In genomic region chr9:101354765-101355708, GRCh38 we compare ENCODE assay signal across 1 cellular context.
TF ChIP-seq lines count a peak whose summit lies in the region.

No MANE protein-coding gene starts in this region.

TF ChIP-seq in HepG2, 621 proteins besides CTCF, POLR2A, EP300 and RAD21 (continued from another document and continues in another):
- no peak for TF ChIP-seq ZNF281 (CRISPR knock-in tag; IDR thresholded peaks at IDR 0.05; ENCODE audit: borderline replicate concordance)
- TF ChIP-seq FOSL2 (CRISPR knock-in tag; IDR thresholded peaks at IDR 0.05) = no peak; the same call in 1 of the 2 replicates
- no peak for TF ChIP-seq MEIS2 (CRISPR knock-in tag; IDR thresholded peaks at IDR 0.05)
- peak; percentile 80 for TF ChIP-seq DBP (CRISPR knock-in tag; IDR thresholded peaks at IDR 0.05; ENCODE audit: not compliant biosample characterization)
- TF ChIP-seq ZMYM3 (CRISPR knock-in tag; IDR thresholded peaks at IDR 0.05) = no peak; the same call in 1 of the 2 replicates
- TF ChIP-seq HOXA5 (CRISPR knock-in tag; IDR thresholded peaks at IDR 0.05) = no peak
- TF ChIP-seq YY1 (IDR thresholded peaks at IDR 0.05; ENCODE audit: insufficient read depth, insufficient replicate concordance, low read depth, low read length) = no peak
- TF ChIP-seq ZNF335 (CRISPR knock-in tag; IDR thresholded peaks at IDR 0.05) = no peak
- no peak for TF ChIP-seq ZNF790 (CRISPR knock-in tag; IDR thresholded peaks at IDR 0.05; ENCODE audit: borderline replicate concordance)
- peak; percentile 53; the same call in 1 of the 2 replicates for TF ChIP-seq ZNF280D (CRISPR knock-in tag; IDR thresholded peaks at IDR 0.05)
- no peak for TF ChIP-seq ZBTB4 (CRISPR knock-in tag; IDR thresholded peaks at IDR 0.05; ENCODE audit: borderline replicate concordance)
- TF ChIP-seq ZNF639 (CRISPR knock-in tag; conservative IDR thresholded peaks at IDR 0.05) = no peak
- TF ChIP-seq RBM22 (optimal IDR thresholded peaks at IDR 0.05; ENCODE audit: low read length) = no peak
- TF ChIP-seq TP53 (CRISPR knock-in tag; conservative IDR thresholded peaks at IDR 0.05) = no peak
- no peak; the same call in 1 of the 2 replicates for TF ChIP-seq YEATS4 (CRISPR knock-in tag; IDR thresholded peaks at IDR 0.05; ENCODE audit: borderline replicate concordance)
- TF ChIP-seq ZNF12 (CRISPR knock-in tag; IDR thresholded peaks at IDR 0.05) = no peak
- TF ChIP-seq TERF1 (CRISPR knock-in tag; IDR thresholded peaks at IDR 0.05) = no peak
- no peak for TF ChIP-seq PRDM15 (CRISPR knock-in tag; IDR thresholded peaks at IDR 0.05)
- TF ChIP-seq ONECUT2 (CRISPR knock-in tag; IDR thresholded peaks at IDR 0.05) = no peak
- no peak; the same call in 1 of the 2 replicates for TF ChIP-seq FOXC1 (CRISPR knock-in tag; IDR thresholded peaks at IDR 0.05; ENCODE audit: borderline replicate concordance)
- no peak for TF ChIP-seq IRF2 (CRISPR knock-in tag; IDR thresholded peaks at IDR 0.05)
- TF ChIP-seq REST (IDR thresholded peaks at IDR 0.05; ENCODE audit: borderline replicate concordance in 1 of 2, low read depth in 1 of 2, low read length in 2 of 2) = no peak
- no peak for TF ChIP-seq TFE3 (CRISPR knock-in tag; IDR thresholded peaks at IDR 0.05)
- TF ChIP-seq STAT5B (CRISPR knock-in tag; IDR thresholded peaks at IDR 0.05) = no peak
- no peak for TF ChIP-seq ZNF703 (CRISPR knock-in tag; IDR thresholded peaks at IDR 0.05; ENCODE audit: borderline replicate concordance)
- no peak for TF ChIP-seq HNF4A (CRISPR knock-in tag; IDR thresholded peaks at IDR 0.05)
- TF ChIP-seq TRAFD1 (CRISPR knock-in tag; IDR thresholded peaks at IDR 0.05; ENCODE audit: borderline replicate concordance) = no peak
- no peak for TF ChIP-seq NR0B2 (CRISPR knock-in tag; IDR thresholded peaks at IDR 0.05)
